ENCODE assay signal across 8 cellular contexts in genomic region chr5:112921833-112922817, GRCh38. TPM values are rescaled to one million over a fixed set of nuclear protein-coding genes. Genes with fewer than 3 reads are reported as not detected.
DNase-seq lines count a peak whose midpoint lies in the region; ATAC-seq, FAIRE-seq and TF ChIP-seq lines count a peak whose summit lies in the region.

TSS of gene REEP5 (minus strand) at chr5:112922227. CDS start at chr5:112922190, 37 bp downstream.

- no peaks in the 10 kb centered on the region for H3K27me3 Mint-ChIP-seq in activated naive CD8-positive, alpha-beta T cell
- peaks cover 6% of the 10 kb centered on the region for H3K27me3 Mint-ChIP-seq in glutamatergic neuron (ENCODE audit: unreplicated experiment)

- intact Hi-C loops in pancreas (cut with DNase I) (loop anchor here in 1 of 3 donors (10.0 kb wide), 1 partner anchor 367 kb away; no protein-coding TSS in a partner anchor), tibial artery (cut with DNase I; ENCODE audit: low total_unique reads) (loop anchor here (5.0 kb wide), 2 partner anchors 55 to 60 kb away; partner anchors contain the start of genes DCP2 and SRP19)

- DNase-seq in GM10248 (ENCODE audit: extremely low spot score): peak; percentile 91
- DNase-seq in HEK293T (ENCODE audit: extremely low spot score): peak; percentile 92
- DNase-seq in NAMALWA (ENCODE audit: low spot score): peak; percentile 88
- DNase-seq in SKM-1 (lab: John Stamatoyannopoulos, UW; ENCODE audit: unreplicated experiment): peak; percentile 53
- peak; percentile 92 for DNase-seq in glutamatergic neuron
- DNase-seq in pancreas: peak; percentile 82 to 94 (median 88)
- peak; percentile 79 to 89 for DNase-seq in tibial artery

- H3K4me1 ChIP-seq in pancreas (peaks cover 13 to 29% (median 21%) of the 10 kb centered on the region in 3 donors), tibial artery (peaks cover 0 to 52% (median 42%) of the 10 kb centered on the region in 4 donors)

- CTCF ChIA-PET in GM10248 (lab: Yijun Ruan, JAX) (interaction anchor here (0.6 to 2.7 kb wide), 28 partner anchors 8 to 369 kb away, joined by 3 to 12 read pairs (median 4); partner anchors contain the start of genes APC and SRP19), HEK293T (lab: Yijun Ruan, JAX) (interaction anchor here (0.6 to 2.3 kb wide), 5 partner anchors 26 to 241 kb away, joined by 3 to 6 read pairs (median 4); no protein-coding TSS in a partner anchor)

- FAIRE-seq in pancreas (lab: Jason Lieb, UNC): no peak

- no peaks in the 10 kb centered on the region for H3K9me3 Mint-ChIP-seq in activated naive CD8-positive, alpha-beta T cell (ENCODE audit: low read depth)
- H3K9me3 Mint-ChIP-seq in glutamatergic neuron (ENCODE audit: unreplicated experiment): peaks cover 12% of the 10 kb centered on the region

- POLR2A ChIA-PET in GM10248 (lab: Yijun Ruan, JAX) (interaction anchor here (0.6 to 0.9 kb wide), 2 partner anchors 54 to 297 kb away, joined by 3 read pairs; partner anchors contain the start of gene DCP2), HEK293T (lab: Yijun Ruan, JAX) (interaction anchor here (0.7 to 3.4 kb wide), 11 partner anchors 17 to 214 kb away, joined by 3 to 33 read pairs (median 4); partner anchors contain the start of genes DCP2 and SRP19)

- TF ChIP-seq CTCF in GM10248 (IDR thresholded peaks at IDR 0.05; ENCODE audit: control extremely low read depth, extremely low read depth, low read depth, missing control alignments) (peak; percentile 93), glutamatergic neuron (IDR thresholded peaks at IDR 0.05; ENCODE audit: partially characterized antibody, unreplicated experiment) (peak; percentile 76), pancreas (IDR thresholded peaks at IDR 0.05) (peak; percentile 57 to 81 (median 68)), tibial artery (IDR thresholded peaks at IDR 0.05) (peak; percentile 68 to 83)

- H3K4me3 Mint-ChIP-seq in activated naive CD8-positive, alpha-beta T cell: peak within 1 kb of the TSS; percentile 95
- H3K4me3 Mint-ChIP-seq in glutamatergic neuron (ENCODE audit: unreplicated experiment): peak within 1 kb of the TSS; percentile 99

- H3K27ac ChIP-seq in pancreas (peak within 1 kb of the TSS; percentile 89 to 99 (median 97)), tibial artery (peak within 1 kb of the TSS; percentile 92 to 98)

- no peaks in the 10 kb centered on the region for H3K27me3 ChIP-seq in pancreas
- no peaks in the 10 kb centered on the region for H3K27me3 ChIP-seq in tibial artery

- peak; percentile 90 to 95 (median 94) for ATAC-seq in pancreas

- H3K36me3 ChIP-seq in pancreas (peaks cover 0 to 4% (median 0%) of the 10 kb centered on the region in 3 donors), tibial artery (peaks cover 4 to 16% (median 6%) of the 10 kb centered on the region in 3 donors)

- H3K36me3 Mint-ChIP-seq in activated naive CD8-positive, alpha-beta T cell: peaks cover 5% of the 10 kb centered on the region
- H3K36me3 Mint-ChIP-seq in glutamatergic neuron (ENCODE audit: unreplicated experiment): no peaks in the 10 kb centered on the region

- no peaks in the 10 kb centered on the region for H3K9me3 ChIP-seq in pancreas
- H3K9me3 ChIP-seq in tibial artery: no peaks in the 10 kb centered on the region

- H3K4me1 Mint-ChIP-seq in activated naive CD8-positive, alpha-beta T cell (ENCODE audit: low read depth): peaks cover 50% of the 10 kb centered on the region
- peaks cover 26% of the 10 kb centered on the region for H3K4me1 Mint-ChIP-seq in glutamatergic neuron (ENCODE audit: low read depth, unreplicated experiment)

- 1% methylated on average over 73 to 80 of the region's 80 CpGs for WGBS in pancreas, 2 donors

- peak within 1 kb of the TSS; percentile 98 for H3K27ac Mint-ChIP-seq in activated naive CD8-positive, alpha-beta T cell
- H3K27ac Mint-ChIP-seq in glutamatergic neuron (ENCODE audit: unreplicated experiment): peak within 1 kb of the TSS; percentile 98

- H3K4me3 ChIP-seq in pancreas (peak within 1 kb of the TSS; percentile 45 to 99 (median 86)), tibial artery (peak within 1 kb of the TSS; percentile 75 to 93)

TF ChIP-seq in HEK293T, 16 proteins besides CTCF, POLR2A, EP300 and RAD21:
- TF ChIP-seq L3MBTL2 (conservative IDR thresholded peaks at IDR 0.05): no peak
- peak; percentile 42; the same call in 1 of the 2 replicates for TF ChIP-seq ARNT (IDR thresholded peaks at IDR 0.05)
- TF ChIP-seq CTBP1 (IDR thresholded peaks at IDR 0.05; ENCODE audit: borderline replicate concordance): no peak
- no peak for TF ChIP-seq SP1 (IDR thresholded peaks at IDR 0.05)

RNA-seq across cellular contexts. Expression of gene REEP5, which starts in this region (rescaled TPM):
- total RNA-seq in glutamatergic neuron (ENCODE audit: unreplicated experiment) (108 TPM), pancreas (10 to 100 TPM; 67.0 to 84.7 (median 74.2) TPM)
- polyA plus RNA-seq in pancreas: 10 to 100 TPM; 33.0 to 54.9 TPM

Comparison
In these comparisons a context has a peak if more than half of its experiments do, and no peak if none do; other contexts are left out.
1. Peak in every context shown above with its lines: DNase-seq, ATAC-seq, H3K4me3 ChIP-seq and H3K27ac ChIP-seq.